In genomic region chr6:133241901-133242760, GRCh38 we compare ENCODE assay signal across 8 cellular contexts. TPM values are rescaled to one million over a fixed set of nuclear protein-coding genes. Genes with fewer than 3 reads are reported as not detected.
DNase-seq lines count a peak whose midpoint lies in the region; ATAC-seq and TF ChIP-seq lines count a peak whose summit lies in the region.

No MANE protein-coding gene starts in this region.

- DNase-seq in activated naive CD8-positive, alpha-beta T cell treated with anti-CD3 and anti-CD28 coated beads for 36 hours, result no peak
- no peak for DNase-seq in activated effector memory CD4-positive, alpha-beta T cell treated with anti-CD3 and anti-CD28 coated beads, Interleukin-2, amount 50 U/mL, for 16 hours
- DNase-seq in CD4-positive, alpha-beta T cell, result no peak
- no peak for DNase-seq in NCI-H226

- peaks cover 69% of the 10 kb centered on the region for H3K27me3 Mint-ChIP-seq in activated naive CD8-positive, alpha-beta T cell treated with anti-CD3 and anti-CD28 coated beads for 36 hours
- peaks cover 69% of the 10 kb centered on the region for H3K27me3 Mint-ChIP-seq in stimulated activated naive CD8-positive, alpha-beta T cell treated with anti-CD3 and anti-CD28 coated beads, Interleukin-15, Interleukin-2, amounts not matched to agents 100 ng/mL and 50 ng/mL, for 24 hours
- peaks cover 71% of the 10 kb centered on the region for H3K27me3 Mint-ChIP-seq in CD4-positive, alpha-beta T cell

- H3K4me3 ChIP-seq in HUES6 (ENCODE audit: low read depth, low read length), result peak overlapping the region; percentile 79
- H3K4me3 ChIP-seq in iPS-20b (ENCODE audit: low read length), result peak overlapping the region; percentile 77

- H3K4me1 ChIP-seq in HUES6 (ENCODE audit: control insufficient read depth, insufficient read depth, low read length) (peaks cover 15% of the 10 kb centered on the region; the same call in 1 of the 2 replicates), iPS-20b (ENCODE audit: insufficient read depth, low read length) (peaks cover 7% of the 10 kb centered on the region; the same call in 1 of the 2 replicates)

- no peak overlapping the region for H3K27ac Mint-ChIP-seq in activated naive CD8-positive, alpha-beta T cell treated with anti-CD3 and anti-CD28 coated beads for 36 hours
- no peak overlapping the region for H3K27ac Mint-ChIP-seq in stimulated activated naive CD8-positive, alpha-beta T cell treated with anti-CD3 and anti-CD28 coated beads, Interleukin-15, Interleukin-2, amounts not matched to agents 100 ng/mL and 50 ng/mL, for 24 hours
- no peak overlapping the region for H3K27ac Mint-ChIP-seq in CD4-positive, alpha-beta T cell

- H3K36me3 Mint-ChIP-seq in activated naive CD8-positive, alpha-beta T cell treated with anti-CD3 and anti-CD28 coated beads for 36 hours, result no peaks in the 10 kb centered on the region
- no peaks in the 10 kb centered on the region for H3K36me3 Mint-ChIP-seq in stimulated activated naive CD8-positive, alpha-beta T cell treated with anti-CD3 and anti-CD28 coated beads, Interleukin-15, Interleukin-2, amounts not matched to agents 100 ng/mL and 50 ng/mL, for 24 hours (ENCODE audit: low read depth)
- H3K36me3 Mint-ChIP-seq in CD4-positive, alpha-beta T cell (ENCODE audit: low read depth), result no peaks in the 10 kb centered on the region

- CTCF ChIA-PET in CD4-positive, alpha-beta T cell (lab: Charles Lee), result no interaction called here

- H3K9ac ChIP-seq in HUES6 (ENCODE audit: low read length), result peak overlapping the region; percentile 4
- H3K9ac ChIP-seq in iPS-20b (ENCODE audit: low read depth, low read length), result no peak overlapping the region

- TF ChIP-seq CTCF in CD4-positive, alpha-beta T cell (IDR thresholded peaks at IDR 0.05), result no peak

- H3K27me3 ChIP-seq in HUES6 (ENCODE audit: control insufficient read depth, insufficient read depth, low read length), result peaks cover 79% of the 10 kb centered on the region
- peaks cover 85% of the 10 kb centered on the region for H3K27me3 ChIP-seq in iPS-20b (ENCODE audit: insufficient read depth, low read length)
- peaks cover 54% of the 10 kb centered on the region for H3K27me3 ChIP-seq in CD4-positive, alpha-beta T cell (ENCODE audit: control insufficient read depth, insufficient read depth, low read length)

- no peak for ATAC-seq in GM18858 (IDR thresholded peaks at IDR 0.05; ENCODE audit: unreplicated experiment)
- no peak for ATAC-seq in CD4-positive, alpha-beta T cell (ENCODE audit: poor library complexity)

- H3K27ac ChIP-seq in HUES6 (ENCODE audit: low read depth, low read length) (no peak overlapping the region), iPS-20b (ENCODE audit: low read length) (no peak overlapping the region)
- no peak overlapping the region for H3K27ac ChIP-seq in CD4-positive, alpha-beta T cell (ENCODE audit: low read depth, low read length)

- H3K36me3 ChIP-seq in HUES6 (ENCODE audit: control insufficient read depth, insufficient read depth, low read length), result no peaks in the 10 kb centered on the region
- no peaks in the 10 kb centered on the region for H3K36me3 ChIP-seq in iPS-20b (ENCODE audit: insufficient read depth, low read depth, low read length)

- intact Hi-C loops in CD4-positive, alpha-beta T cell (cut with DNase I, micrococcal nuclease), result no loop called here

- no peaks in the 10 kb centered on the region for H3K9me3 ChIP-seq in HUES6 (ENCODE audit: control insufficient read depth, insufficient read depth, low read depth, low read length)
- no peaks in the 10 kb centered on the region for H3K9me3 ChIP-seq in iPS-20b (ENCODE audit: insufficient read depth, low read depth, low read length)
- no peaks in the 10 kb centered on the region for H3K9me3 ChIP-seq in CD4-positive, alpha-beta T cell (ENCODE audit: control insufficient read depth, low read length)

- no peaks in the 10 kb centered on the region for H3K9me3 Mint-ChIP-seq in activated naive CD8-positive, alpha-beta T cell treated with anti-CD3 and anti-CD28 coated beads for 36 hours
- H3K9me3 Mint-ChIP-seq in stimulated activated naive CD8-positive, alpha-beta T cell treated with anti-CD3 and anti-CD28 coated beads, Interleukin-15, Interleukin-2, amounts not matched to agents 100 ng/mL and 50 ng/mL, for 24 hours, result no peaks in the 10 kb centered on the region
- no peaks in the 10 kb centered on the region for H3K9me3 Mint-ChIP-seq in CD4-positive, alpha-beta T cell

- POLR2A ChIA-PET in CD4-positive, alpha-beta T cell (lab: Charles Lee), result no interaction called here

- peak overlapping the region; percentile 8 for H3K4me3 Mint-ChIP-seq in activated naive CD8-positive, alpha-beta T cell treated with anti-CD3 and anti-CD28 coated beads for 36 hours
- H3K4me3 Mint-ChIP-seq in stimulated activated naive CD8-positive, alpha-beta T cell treated with anti-CD3 and anti-CD28 coated beads, Interleukin-15, Interleukin-2, amounts not matched to agents 100 ng/mL and 50 ng/mL, for 24 hours, result peak overlapping the region; percentile 26
- no peak overlapping the region for H3K4me3 Mint-ChIP-seq in CD4-positive, alpha-beta T cell

- H3K4me1 Mint-ChIP-seq in activated naive CD8-positive, alpha-beta T cell treated with anti-CD3 and anti-CD28 coated beads for 36 hours, result peaks cover 9% of the 10 kb centered on the region
- H3K4me1 Mint-ChIP-seq in stimulated activated naive CD8-positive, alpha-beta T cell treated with anti-CD3 and anti-CD28 coated beads, Interleukin-15, Interleukin-2, amounts not matched to agents 100 ng/mL and 50 ng/mL, for 24 hours (ENCODE audit: low read depth), result peaks cover 10% of the 10 kb centered on the region
- H3K4me1 Mint-ChIP-seq in CD4-positive, alpha-beta T cell (ENCODE audit: low read depth), result peaks cover 11% of the 10 kb centered on the region

RNA-seq across cellular contexts. Expression of gene EYA4, which starts 1.0 kb away (rescaled TPM):
- total RNA-seq in activated naive CD8-positive, alpha-beta T cell treated with anti-CD3 and anti-CD28 coated beads for 36 hours, result not detected
- total RNA-seq in CD4-positive, alpha-beta T cell, result not detected
